Comparison of ENCODE assay signal across 1 cellular context in the genomic region with DNA sequence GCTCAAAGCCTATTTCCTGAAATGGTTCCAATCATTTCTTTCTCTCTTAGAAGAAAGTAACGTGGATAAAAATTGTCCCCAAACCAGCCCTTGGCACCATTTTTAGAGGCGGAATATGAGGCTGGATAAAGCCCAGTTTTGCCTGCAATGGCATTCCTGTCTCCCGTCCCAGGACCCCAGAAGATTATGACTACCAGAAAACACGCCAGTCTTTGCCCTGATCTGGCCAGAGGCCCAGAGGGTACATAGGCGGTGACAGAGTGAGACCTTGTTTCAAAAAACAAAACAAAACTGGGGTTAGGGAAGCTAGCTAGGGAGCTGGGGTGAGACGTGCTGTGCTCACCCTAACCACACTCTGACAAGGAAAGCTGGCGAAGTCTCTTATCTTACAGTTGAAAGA.
TF ChIP-seq lines count a peak whose summit lies in the region.

AADACL4 (plus strand) TSS at position 301 of the 400 bp plus-strand sequence. CDS start 462 bp downstream, outside the sequence.

TF ChIP-seq in K562, 482 proteins besides CTCF, POLR2A, EP300 and RAD21 (continued from another document):
- TF ChIP-seq, protein P1, sequence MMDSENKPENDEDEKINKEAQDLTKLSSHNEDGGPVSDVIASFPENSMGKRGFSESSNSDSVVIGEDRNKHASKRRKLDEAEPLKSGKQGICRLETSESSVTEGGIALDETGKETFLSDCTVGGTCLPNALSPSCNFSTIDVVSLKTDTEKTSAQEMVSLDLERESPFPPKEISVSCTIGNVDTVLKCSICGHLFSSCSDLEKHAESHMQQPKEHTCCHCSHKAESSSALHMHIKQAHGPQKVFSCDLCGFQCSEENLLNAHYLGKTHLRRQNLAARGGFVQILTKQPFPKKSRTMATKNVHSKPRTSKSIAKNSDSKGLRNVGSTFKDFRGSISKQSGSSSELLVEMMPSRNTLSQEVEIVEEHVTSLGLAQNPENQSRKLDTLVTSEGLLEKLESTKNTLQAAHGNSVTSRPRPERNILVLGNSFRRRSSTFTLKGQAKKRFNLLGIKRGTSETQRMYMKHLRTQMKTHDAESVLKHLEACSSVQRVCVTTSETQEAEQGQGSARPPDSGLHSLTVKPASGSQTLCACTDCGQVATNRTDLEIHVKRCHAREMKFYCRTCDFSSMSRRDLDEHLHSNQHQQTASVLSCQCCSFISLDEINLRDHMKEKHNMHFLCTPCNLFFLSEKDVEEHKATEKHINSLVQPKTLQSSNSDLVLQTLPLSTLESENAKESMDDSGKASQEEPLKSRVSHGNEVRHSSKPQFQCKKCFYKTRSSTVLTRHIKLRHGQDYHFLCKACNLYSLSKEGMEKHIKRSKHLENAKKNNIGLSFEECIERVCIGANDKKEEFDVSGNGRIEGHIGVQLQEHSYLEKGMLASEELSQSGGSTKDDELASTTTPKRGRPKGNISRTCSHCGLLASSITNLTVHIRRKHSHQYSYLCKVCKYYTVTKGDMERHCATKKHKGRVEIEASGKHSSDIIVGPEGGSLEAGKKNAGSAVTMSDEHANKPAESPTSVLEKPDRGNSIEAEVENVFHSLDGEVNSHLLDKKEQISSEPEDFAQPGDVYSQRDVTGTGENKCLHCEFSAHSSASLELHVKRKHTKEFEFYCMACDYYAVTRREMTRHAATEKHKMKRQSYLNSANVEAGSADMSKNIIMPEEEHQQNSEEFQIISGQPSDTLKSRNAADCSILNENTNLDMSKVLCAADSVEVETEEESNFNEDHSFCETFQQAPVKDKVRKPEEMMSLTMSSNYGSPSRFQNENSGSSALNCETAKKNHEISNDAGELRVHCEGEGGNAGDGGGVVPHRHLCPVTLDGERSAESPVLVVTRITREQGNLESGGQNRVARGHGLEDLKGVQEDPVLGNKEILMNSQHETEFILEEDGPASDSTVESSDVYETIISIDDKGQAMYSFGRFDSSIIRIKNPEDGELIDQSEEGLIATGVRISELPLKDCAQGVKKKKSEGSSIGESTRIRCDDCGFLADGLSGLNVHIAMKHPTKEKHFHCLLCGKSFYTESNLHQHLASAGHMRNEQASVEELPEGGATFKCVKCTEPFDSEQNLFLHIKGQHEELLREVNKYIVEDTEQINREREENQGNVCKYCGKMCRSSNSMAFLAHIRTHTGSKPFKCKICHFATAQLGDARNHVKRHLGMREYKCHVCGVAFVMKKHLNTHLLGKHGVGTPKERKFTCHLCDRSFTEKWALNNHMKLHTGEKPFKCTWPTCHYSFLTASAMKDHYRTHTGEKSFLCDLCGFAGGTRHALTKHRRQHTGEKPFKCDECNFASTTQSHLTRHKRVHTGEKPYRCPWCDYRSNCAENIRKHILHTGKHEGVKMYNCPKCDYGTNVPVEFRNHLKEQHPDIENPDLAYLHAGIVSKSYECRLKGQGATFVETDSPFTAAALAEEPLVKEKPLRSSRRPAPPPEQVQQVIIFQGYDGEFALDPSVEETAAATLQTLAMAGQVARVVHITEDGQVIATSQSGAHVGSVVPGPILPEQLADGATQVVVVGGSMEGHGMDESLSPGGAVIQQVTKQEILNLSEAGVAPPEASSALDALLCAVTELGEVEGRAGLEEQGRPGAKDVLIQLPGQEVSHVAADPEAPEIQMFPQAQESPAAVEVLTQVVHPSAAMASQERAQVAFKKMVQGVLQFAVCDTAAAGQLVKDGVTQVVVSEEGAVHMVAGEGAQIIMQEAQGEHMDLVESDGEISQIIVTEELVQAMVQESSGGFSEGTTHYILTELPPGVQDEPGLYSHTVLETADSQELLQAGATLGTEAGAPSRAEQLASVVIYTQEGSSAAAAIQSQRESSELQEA (IDR thresholded peaks at IDR 0.05; ENCODE audit: low read depth): no peak
- TF ChIP-seq KLF16 (IDR thresholded peaks at IDR 0.05): no peak
- no peak for TF ChIP-seq NEUROD1 (IDR thresholded peaks at IDR 0.05; ENCODE audit: borderline replicate concordance, low read depth, low read length, partially characterized antibody)
- TF ChIP-seq ZNF134 (CRISPR knock-in tag; conservative IDR thresholded peaks at IDR 0.05): no peak
- no peak for TF ChIP-seq FIP1L1 (IDR thresholded peaks at IDR 0.05; ENCODE audit: low read depth, low read length, poor library complexity, severe bottlenecking)
- no peak for TF ChIP-seq MTA3 (IDR thresholded peaks at IDR 0.05; ENCODE audit: borderline replicate concordance)
- TF ChIP-seq, protein P2, sequence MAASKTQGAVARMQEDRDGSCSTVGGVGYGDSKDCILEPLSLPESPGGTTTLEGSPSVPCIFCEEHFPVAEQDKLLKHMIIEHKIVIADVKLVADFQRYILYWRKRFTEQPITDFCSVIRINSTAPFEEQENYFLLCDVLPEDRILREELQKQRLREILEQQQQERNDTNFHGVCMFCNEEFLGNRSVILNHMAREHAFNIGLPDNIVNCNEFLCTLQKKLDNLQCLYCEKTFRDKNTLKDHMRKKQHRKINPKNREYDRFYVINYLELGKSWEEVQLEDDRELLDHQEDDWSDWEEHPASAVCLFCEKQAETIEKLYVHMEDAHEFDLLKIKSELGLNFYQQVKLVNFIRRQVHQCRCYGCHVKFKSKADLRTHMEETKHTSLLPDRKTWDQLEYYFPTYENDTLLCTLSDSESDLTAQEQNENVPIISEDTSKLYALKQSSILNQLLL (CRISPR knock-in tag; IDR thresholded peaks at IDR 0.05; ENCODE audit: borderline replicate concordance): no peak
- no peak for TF ChIP-seq ZNF146 (CRISPR knock-in tag; IDR thresholded peaks at IDR 0.05; ENCODE audit: unreplicated experiment)
- no peak for TF ChIP-seq PRDM10 (IDR thresholded peaks at IDR 0.05; ENCODE audit: partially characterized antibody)
- no peak for TF ChIP-seq ELK1 (CRISPR knock-in tag; IDR thresholded peaks at IDR 0.05)
- no peak for TF ChIP-seq ZNF561 (CRISPR knock-in tag; conservative IDR thresholded peaks at IDR 0.05)
- no peak for TF ChIP-seq NR2F6 (CRISPR knock-in tag; IDR thresholded peaks at IDR 0.05)
- TF ChIP-seq, protein P3, sequence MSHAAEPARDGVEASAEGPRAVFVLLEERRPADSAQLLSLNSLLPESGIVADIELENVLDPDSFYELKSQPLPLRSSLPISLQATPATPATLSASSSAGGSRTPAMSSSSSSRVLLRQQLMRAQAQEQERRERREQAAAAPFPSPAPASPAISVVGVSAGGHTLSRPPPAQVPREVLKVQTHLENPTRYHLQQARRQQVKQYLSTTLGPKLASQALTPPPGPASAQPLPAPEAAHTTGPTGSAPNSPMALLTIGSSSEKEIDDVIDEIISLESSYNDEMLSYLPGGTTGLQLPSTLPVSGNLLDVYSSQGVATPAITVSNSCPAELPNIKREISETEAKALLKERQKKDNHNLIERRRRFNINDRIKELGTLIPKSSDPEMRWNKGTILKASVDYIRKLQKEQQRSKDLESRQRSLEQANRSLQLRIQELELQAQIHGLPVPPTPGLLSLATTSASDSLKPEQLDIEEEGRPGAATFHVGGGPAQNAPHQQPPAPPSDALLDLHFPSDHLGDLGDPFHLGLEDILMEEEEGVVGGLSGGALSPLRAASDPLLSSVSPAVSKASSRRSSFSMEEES (CRISPR knock-in tag; IDR thresholded peaks at IDR 0.05): no peak
- no peak for TF ChIP-seq ZNF311 (CRISPR knock-in tag; IDR thresholded peaks at IDR 0.05)
- no peak for TF ChIP-seq NCOA2 (IDR thresholded peaks at IDR 0.05; ENCODE audit: partially characterized antibody in 2 of 2)
- no peak for TF ChIP-seq SIN3B (IDR thresholded peaks at IDR 0.05; ENCODE audit: low read depth)
